Comparison of ENCODE assay signal across 1 cellular context in genomic region chr1:85273397-85273796, GRCh38.
TF ChIP-seq lines count a peak whose summit lies in the region.

No MANE protein-coding gene starts in this region.

TF ChIP-seq in endothelial cell of umbilical vein, 7 proteins besides CTCF, POLR2A, EP300 and RAD21:
- no peak for TF ChIP-seq MYC (IDR thresholded peaks at IDR 0.05; ENCODE audit: low read depth, low read length)
- TF ChIP-seq FOS (IDR thresholded peaks at IDR 0.05; ENCODE audit: borderline replicate concordance, insufficient read depth, low read length), result no peak
- TF ChIP-seq MAX (IDR thresholded peaks at IDR 0.05; ENCODE audit: insufficient read depth, insufficient read length), result no peak
- TF ChIP-seq JUN (IDR thresholded peaks at IDR 0.05; ENCODE audit: borderline replicate concordance, insufficient read depth, insufficient read length, low read depth), result no peak
- TF ChIP-seq EZH2 (IDR thresholded peaks at IDR 0.05; ENCODE audit: borderline replicate concordance, low read depth, low read length, severe bottlenecking), result no peak
- TF ChIP-seq POLR2AphosphoS5 (IDR thresholded peaks at IDR 0.05; ENCODE audit: insufficient read depth, low read depth, low read length), result no peak
- TF ChIP-seq GATA2 (IDR thresholded peaks at IDR 0.05; ENCODE audit: insufficient read depth, insufficient read length, low read depth, low read length), result no peak
